Comparison of ENCODE assay signal across 11 cellular contexts in genomic region chr5:154276932-154277331, GRCh38.
DNase-seq lines count a peak whose midpoint lies in the region; ATAC-seq, FAIRE-seq and TF ChIP-seq lines count a peak whose summit lies in the region.
"Had no signal": no experiment of that assay in that cellular context is flagged by ENCODE, and none has a peak within 500 bp of the region (broad histone marks: within the 10 kb centered on the region; RNA-seq: fewer than 3 reads in every experiment).

No MANE protein-coding gene starts in this region.

- peaks cover 0 to 4% of the 10 kb centered on the region in 2 donors for H3K9me3 Mint-ChIP-seq in stimulated activated naive CD8-positive, alpha-beta T cell treated with anti-CD3 and anti-CD28 coated beads, Interleukin-15, amount 100 ng/mL, for 72 hours
- H3K9me3 Mint-ChIP-seq: activated naive CD4-positive, alpha-beta T cell treated with anti-CD3 and anti-CD28 coated beads, Interleukin-2, amount 50 U/mL, for 24 hours had no signal

- H3K4me3 ChIP-seq in pancreas (no peak overlapping the region), thyroid gland (replicated peaks in 1 of 3) (no peak overlapping the region)

- H3K4me3 Mint-ChIP-seq in stimulated activated naive CD8-positive, alpha-beta T cell treated with anti-CD3 and anti-CD28 coated beads, Interleukin-15, amount 100 ng/mL, for 72 hours, result no peak overlapping the region
- H3K4me3 Mint-ChIP-seq: activated naive CD4-positive, alpha-beta T cell treated with anti-CD3 and anti-CD28 coated beads, Interleukin-2, amount 50 U/mL, for 24 hours had no signal

- H3K36me3 ChIP-seq in pancreas, result no peaks in the 10 kb centered on the region
- no peaks in the 10 kb centered on the region for H3K36me3 ChIP-seq in thyroid gland

- no peak for TF ChIP-seq POLR2A in thyroid gland (IDR thresholded peaks at IDR 0.05)

- no peaks in the 10 kb centered on the region for H3K27me3 ChIP-seq in pancreas
- no peaks in the 10 kb centered on the region for H3K27me3 ChIP-seq in thyroid gland

- ATAC-seq in SK-N-SH treated with all-trans-retinoic acid at 6 μM for 48 hours (peak; percentile 90), pancreas (peak in 3 of 4 donors; percentile 47 to 64 (median 60)), HG02981 (IDR thresholded peaks at IDR 0.05; ENCODE audit: unreplicated experiment) (no peak)
- ATAC-seq in stimulated activated naive CD8-positive, alpha-beta T cell treated with anti-CD3 and anti-CD28 coated beads, Interleukin-15, amount 100 ng/mL, for 72 hours, result no peak

- H3K27ac ChIP-seq in pancreas, result no peak overlapping the region
- no peak overlapping the region for H3K27ac ChIP-seq in thyroid gland

- no peaks in the 10 kb centered on the region for H3K27me3 Mint-ChIP-seq in stimulated activated naive CD8-positive, alpha-beta T cell treated with anti-CD3 and anti-CD28 coated beads, Interleukin-15, amount 100 ng/mL, for 72 hours
- H3K27me3 Mint-ChIP-seq: activated naive CD4-positive, alpha-beta T cell treated with anti-CD3 and anti-CD28 coated beads, Interleukin-2, amount 50 U/mL, for 24 hours had no signal

- peak; percentile 96 for DNase-seq in EH (ENCODE audit: low read depth)
- peak; percentile 97 for DNase-seq in fibroblast of peridontal ligament (ENCODE audit: extremely low read depth)
- peak in 2 of 6 donors; percentile 21 to 38 for DNase-seq in pancreas
- no peak for DNase-seq in stimulated activated naive CD8-positive, alpha-beta T cell treated with anti-CD3 and anti-CD28 coated beads, Interleukin-15, amount 100 ng/mL, for 72 hours
- no peak for DNase-seq in thyroid gland
- no peak for DNase-seq in NCI-H748 treated with DMSO at 0.1 percent for 48 hours (lab: John Stamatoyannopoulos, UW)
- DNase-seq: DMS53, NCI-H1694 treated with DMSO at 0.1 percent for 48 hours had no signal

- H3K4me1 ChIP-seq in pancreas, result peaks cover 6 to 16% (median 11%) of the 10 kb centered on the region in 3 donors
- H3K4me1 ChIP-seq in thyroid gland, result peaks cover 28 to 30% of the 10 kb centered on the region in 2 donors

- no peak for FAIRE-seq in pancreas (lab: Jason Lieb, UNC)

- WGBS in pancreas, 2 donors, result 19 to 49% methylated on average over 2 of the region's 2 CpGs
- WGBS in thyroid gland, 2 donors, result 39 to 50% methylated on average over 2 of the region's 2 CpGs

- TF ChIP-seq CTCF in pancreas (IDR thresholded peaks at IDR 0.05) (no peak), thyroid gland (IDR thresholded peaks at IDR 0.05) (no peak)

- H3K9me3 ChIP-seq in pancreas (no peaks in the 10 kb centered on the region), thyroid gland (no peaks in the 10 kb centered on the region)

- H3K4me1 Mint-ChIP-seq in stimulated activated naive CD8-positive, alpha-beta T cell treated with anti-CD3 and anti-CD28 coated beads, Interleukin-15, amount 100 ng/mL, for 72 hours, result peaks cover 54% of the 10 kb centered on the region

- no peak overlapping the region for H3K27ac Mint-ChIP-seq in stimulated activated naive CD8-positive, alpha-beta T cell treated with anti-CD3 and anti-CD28 coated beads, Interleukin-15, amount 100 ng/mL, for 72 hours

- intact Hi-C loops in pancreas (cut with DNase I) (no loop called here), thyroid gland (cut with DNase I) (no loop called here)

TF ChIP-seq in SK-N-SH treated with all-trans-retinoic acid at 6 μM for 48 hours, 23 proteins besides CTCF, POLR2A, EP300 and RAD21:
- TF ChIP-seq ARNTL (CRISPR knock-in tag; IDR thresholded peaks at IDR 0.05; ENCODE audit: borderline replicate concordance, low read depth), result no peak
- no peak for TF ChIP-seq RARB (CRISPR knock-in tag; IDR thresholded peaks at IDR 0.05)
- TF ChIP-seq ZFP3 (CRISPR knock-in tag; IDR thresholded peaks at IDR 0.05), result no peak
- no peak for TF ChIP-seq PPARA (CRISPR knock-in tag; IDR thresholded peaks at IDR 0.05; ENCODE audit: borderline replicate concordance)
- no peak for TF ChIP-seq BACH2 (CRISPR knock-in tag; IDR thresholded peaks at IDR 0.05; ENCODE audit: borderline replicate concordance)
- no peak for TF ChIP-seq POU6F1 (CRISPR knock-in tag; IDR thresholded peaks at IDR 0.05; ENCODE audit: borderline replicate concordance, low read depth)
- no peak for TF ChIP-seq ZNF8 (CRISPR knock-in tag; IDR thresholded peaks at IDR 0.05)
- TF ChIP-seq SNAI2 (CRISPR knock-in tag; IDR thresholded peaks at IDR 0.05), result no peak

Comparison
In these comparisons a context has a peak if more than half of its experiments do, and no peak if none do; other contexts are left out.
1. DNase-seq: peak in EH (single experiment) and fibroblast of peridontal ligament (single experiment); none in stimulated activated naive CD8-positive, alpha-beta T cell treated with anti-CD3 and anti-CD28 coated beads, Interleukin-15, amount 100 ng/mL, for 72 hours (0 of 2), thyroid gland (0 of 2) and NCI-H748 treated with DMSO at 0.1 percent for 48 hours (single experiment).
2. ATAC-seq: peak in SK-N-SH treated with all-trans-retinoic acid at 6 μM for 48 hours (single experiment) and pancreas (3 of 4); none in stimulated activated naive CD8-positive, alpha-beta T cell treated with anti-CD3 and anti-CD28 coated beads, Interleukin-15, amount 100 ng/mL, for 72 hours (single experiment) and HG02981 (single experiment).